ENCODE assay signal across 8 cellular contexts in the genomic region with DNA sequence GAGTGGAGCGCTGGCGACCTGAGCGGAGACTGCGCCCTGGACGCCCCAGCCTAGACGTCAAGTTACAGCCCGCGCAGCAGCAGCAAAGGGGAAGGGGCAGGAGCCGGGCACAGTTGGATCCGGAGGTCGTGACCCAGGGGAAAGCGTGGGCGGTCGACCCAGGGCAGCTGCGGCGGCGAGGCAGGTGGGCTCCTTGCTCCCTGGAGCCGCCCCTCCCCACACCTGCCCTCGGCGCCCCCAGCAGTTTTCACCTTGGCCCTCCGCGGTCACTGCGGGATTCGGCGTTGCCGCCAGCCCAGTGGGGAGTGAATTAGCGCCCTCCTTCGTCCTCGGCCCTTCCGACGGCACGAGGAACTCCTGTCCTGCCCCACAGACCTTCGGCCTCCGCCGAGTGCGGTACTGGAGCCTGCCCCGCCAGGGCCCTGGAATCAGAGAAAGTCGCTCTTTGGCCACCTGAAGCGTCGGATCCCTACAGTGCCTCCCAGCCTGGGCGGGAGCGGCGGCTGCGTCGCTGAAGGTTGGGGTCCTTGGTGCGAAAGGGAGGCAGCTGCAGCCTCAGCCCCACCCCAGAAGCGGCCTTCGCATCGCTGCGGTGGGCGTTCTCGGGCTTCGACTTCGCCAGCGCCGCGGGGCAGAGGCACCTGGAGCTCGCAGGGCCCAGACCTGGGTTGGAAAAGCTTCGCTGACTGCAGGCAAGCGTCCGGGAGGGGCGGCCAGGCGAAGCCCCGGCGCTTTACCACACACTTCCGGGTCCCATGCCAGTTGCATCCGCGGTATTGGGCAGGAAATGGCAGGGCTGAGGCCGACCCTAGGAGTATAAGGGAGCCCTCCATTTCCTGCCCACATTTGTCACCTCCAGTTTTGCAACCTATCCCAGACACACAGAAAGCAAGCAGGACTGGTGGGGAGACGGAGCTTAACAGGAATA. TPM values are rescaled to one million over a fixed set of nuclear protein-coding genes. Genes with fewer than 3 reads are reported as not detected.
DNase-seq lines count a peak whose midpoint lies in the region; ATAC-seq and TF ChIP-seq lines count a peak whose summit lies in the region.

No MANE protein-coding gene starts in this region.

- H3F3A ChIP-seq in DOHH2 (ENCODE audit: control insufficient read depth, insufficient read depth): peaks cover 6% of the 10 kb centered on the region; the same call in 1 of the 2 replicates

- intact Hi-C loops in dorsolateral prefrontal cortex (cut with DNase I): no loop called here

- H3K27me3 ChIP-seq in DOHH2 (ENCODE audit: control insufficient read depth, low read length) (peaks cover 28% of the 10 kb centered on the region), dorsolateral prefrontal cortex (no peaks in the 10 kb centered on the region), mucosa of stomach (ENCODE audit: control insufficient read depth, insufficient read depth, low read length) (peaks cover 61% of the 10 kb centered on the region), stomach smooth muscle (ENCODE audit: control insufficient read depth in 1 of 2, insufficient read depth in 2 of 2, low read length in 2 of 2) (peaks cover 49 to 55% of the 10 kb centered on the region in 2 donors)

- no peaks in the 10 kb centered on the region for H3K36me3 ChIP-seq in DOHH2 (ENCODE audit: control insufficient read depth, low read length)
- no peaks in the 10 kb centered on the region for H3K36me3 ChIP-seq in mucosa of stomach (ENCODE audit: control insufficient read depth, insufficient read depth, low read length)
- H3K36me3 ChIP-seq in stomach smooth muscle (ENCODE audit: control insufficient read depth in 2 of 2, insufficient read depth in 2 of 2, low read length in 2 of 2): no peaks in the 10 kb centered on the region

- H3K4me2 ChIP-seq in DOHH2 (ENCODE audit: low read length): peak overlapping the region; percentile 90

- peak overlapping the region; percentile 51 for H3K9ac ChIP-seq in mucosa of stomach (ENCODE audit: low read length)
- H3K9ac ChIP-seq in stomach smooth muscle (ENCODE audit: low read length in 2 of 2): peak overlapping the region; percentile 32 to 42

- H3K27ac ChIP-seq in DOHH2 (ENCODE audit: low read depth, low read length) (no peak overlapping the region), dorsolateral prefrontal cortex (no peak overlapping the region), stomach smooth muscle (ENCODE audit: low read length) (no peak overlapping the region)

- no peaks in the 10 kb centered on the region for H3K79me2 ChIP-seq in DOHH2 (ENCODE audit: control insufficient read depth, low read length)

- peaks cover 39% of the 10 kb centered on the region for H3K4me1 ChIP-seq in DOHH2 (ENCODE audit: control insufficient read depth, low read length)
- H3K4me1 ChIP-seq in mucosa of stomach (ENCODE audit: control insufficient read depth, insufficient read depth, low read length): peaks cover 37% of the 10 kb centered on the region
- peaks cover 28% of the 10 kb centered on the region for H3K4me1 ChIP-seq in stomach smooth muscle (ENCODE audit: control insufficient read depth, insufficient read depth, low read length)

- peak overlapping the region; percentile 70 for H3K4me3 ChIP-seq in DOHH2 (ENCODE audit: low read length)
- H3K4me3 ChIP-seq in dorsolateral prefrontal cortex: peak overlapping the region in 47 of 59 donors; percentile 0 to 55 (median 34)
- peak overlapping the region; percentile 10 for H3K4me3 ChIP-seq in mucosa of stomach (ENCODE audit: low read length)
- H3K4me3 ChIP-seq in stomach smooth muscle (ENCODE audit: low read length in 2 of 2): peak overlapping the region; percentile 63 to 69

- no peaks in the 10 kb centered on the region for H3K9me2 ChIP-seq in DOHH2 (replicated peaks; ENCODE audit: control insufficient read depth, low read length)

- no peaks in the 10 kb centered on the region for H4K20me1 ChIP-seq in DOHH2 (ENCODE audit: control insufficient read depth, insufficient read depth, low read depth, low read length)

- TF ChIP-seq CTCF in DOHH2 (IDR thresholded peaks at IDR 0.05; ENCODE audit: low read depth, low read length, poor library complexity, severe bottlenecking): no peak
- TF ChIP-seq CTCF in dorsolateral prefrontal cortex (IDR thresholded peaks at IDR 0.05 in 54 of 56, conservative IDR thresholded peaks at IDR 0.05 in 2 of 56; ENCODE audit: low read depth in 1 of 56, partially characterized antibody in 56 of 56): no peak

- peak; percentile 24 for DNase-seq in activated CD4-positive, CD25-positive, alpha-beta regulatory T cell treated with anti-CD3 and anti-CD28 coated beads, Interleukin-2, amount 50 U/mL, for 16 hours (ENCODE audit: low read depth, low spot score)
- DNase-seq in dorsolateral prefrontal cortex (no peak), SW480 (ENCODE audit: low spot score) (no peak), NCI-H2029 (lab: John Stamatoyannopoulos, UW) (no peak)

- no peaks in the 10 kb centered on the region for H3K9me3 ChIP-seq in DOHH2 (ENCODE audit: control insufficient read depth, insufficient read depth, low read length)
- H3K9me3 ChIP-seq in mucosa of stomach (ENCODE audit: control insufficient read depth, low read length): no peaks in the 10 kb centered on the region
- no peaks in the 10 kb centered on the region for H3K9me3 ChIP-seq in stomach smooth muscle (ENCODE audit: control insufficient read depth in 2 of 2, low read length in 2 of 2)

- peak; percentile 43 for ATAC-seq in HG02763 (IDR thresholded peaks at IDR 0.05; ENCODE audit: unreplicated experiment)

RNA-seq across cellular contexts. Expression of a gene that starts 4.2 kb away (rescaled TPM):
- 10 to 100 TPM in 48 of 120 experiments, 1 to 10 TPM in 72; 2.8 to 21.5 (median 9.1) TPM for total RNA-seq in dorsolateral prefrontal cortex

RNA-seq across cellular contexts. Expression of a gene that starts 19.7 kb away (rescaled TPM):
- total RNA-seq in dorsolateral prefrontal cortex: 100 to 1,000 TPM; 209 to 881 (median 618) TPM

RNA-seq across cellular contexts. Expression of a gene that starts 20.1 kb away (rescaled TPM):
- 100 to 1,000 TPM in 10 of 120 experiments, 10 to 100 TPM in 110; 66.0 to 125 (median 85.3) TPM for total RNA-seq in dorsolateral prefrontal cortex

Comparison
In these comparisons a context has a peak if more than half of its experiments do, and no peak if none do; other contexts are left out.
1. H3K4me3 ChIP-seq: peak in every context shown above with its lines; median percentile 70 in DOHH2; 66 in stomach smooth muscle; 34 in dorsolateral prefrontal cortex; 10 in mucosa of stomach.